31 cellular contexts compared by ENCODE assay signal in genomic region chr18:51907687-51908597, GRCh38.
A peak's percentile ranks its signal among the peaks of the same experiment; 100 is the strongest.
DNase-seq lines count a peak whose midpoint lies in the region; ATAC-seq, FAIRE-seq and TF ChIP-seq lines count a peak whose summit lies in the region.
"Had no signal": no experiment of that assay in that cellular context is flagged by ENCODE, and none has a peak within 500 bp of the region (broad histone marks: within the 10 kb centered on the region; RNA-seq: fewer than 3 reads in every experiment).

No MANE protein-coding gene starts in this region.

- WGBS in body of pancreas, 2 donors = 40 to 48% methylated on average over 7 of the region's 7 CpGs
- WGBS in pancreas, 2 donors = 38 to 48% methylated on average over 7 of the region's 7 CpGs

- FAIRE-seq in GM12892 (lab: Jason Lieb, UNC) = peak; percentile 24
- FAIRE-seq in pancreas (lab: Jason Lieb, UNC) = no peak
- FAIRE-seq: GM12878, K562 had no signal

- TF ChIP-seq POLR2A in GM12892 (IDR thresholded peaks at IDR 0.05; ENCODE audit: low read depth, low read length) (no peak), body of pancreas (IDR thresholded peaks at IDR 0.05) (no peak)

- intact Hi-C loops in body of pancreas (cut with DNase I) (no loop called here), pancreas (cut with DNase I) (no loop called here), upper lobe of right lung (cut with DNase I) (no loop called here)

- ATAC-seq in body of pancreas (peak; percentile 52), left lobe of liver (peak; percentile 93), pancreas (peak; percentile 47 to 87 (median 70)), GM19455 (IDR thresholded peaks at IDR 0.05; ENCODE audit: unreplicated experiment) (no peak), upper lobe of right lung (no peak)
- ATAC-seq: K562 had no signal

- no peaks in the 10 kb centered on the region for H3K4me1 ChIP-seq in body of pancreas
- peaks cover 0 to 14% (median 0%) of the 10 kb centered on the region in 3 donors for H3K4me1 ChIP-seq in pancreas
- no peaks in the 10 kb centered on the region for H3K4me1 ChIP-seq in right atrium auricular region
- H3K4me1 ChIP-seq in upper lobe of right lung = no peaks in the 10 kb centered on the region
- H3K4me1 ChIP-seq: BLaER1, Caco-2, SJSA1 had no signal

- no peaks in the 10 kb centered on the region for H3K9me3 ChIP-seq in body of pancreas
- no peaks in the 10 kb centered on the region for H3K9me3 ChIP-seq in pancreas
- no peaks in the 10 kb centered on the region for H3K9me3 ChIP-seq in right atrium auricular region
- no peaks in the 10 kb centered on the region for H3K9me3 ChIP-seq in upper lobe of right lung
- no peaks in the 10 kb centered on the region for H3K9me3 ChIP-seq in WERI-Rb-1 (ENCODE audit: severe bottlenecking)
- H3K9me3 ChIP-seq: BLaER1, Caco-2 had no signal

- no peaks in the 10 kb centered on the region for H3K36me3 ChIP-seq in body of pancreas (replicated peaks in 1 of 2; ENCODE audit: insufficient read depth in 1 of 2, low read depth in 2 of 2)
- no peaks in the 10 kb centered on the region for H3K36me3 ChIP-seq in pancreas
- H3K36me3 ChIP-seq in right atrium auricular region = no peaks in the 10 kb centered on the region
- H3K36me3 ChIP-seq in upper lobe of right lung = no peaks in the 10 kb centered on the region
- no peaks in the 10 kb centered on the region for H3K36me3 ChIP-seq in WERI-Rb-1
- H3K36me3 ChIP-seq: BLaER1, SJSA1 had no signal

- H3K27me3 ChIP-seq in body of pancreas = no peaks in the 10 kb centered on the region
- H3K27me3 ChIP-seq in pancreas = no peaks in the 10 kb centered on the region
- no peaks in the 10 kb centered on the region for H3K27me3 ChIP-seq in right atrium auricular region
- no peaks in the 10 kb centered on the region for H3K27me3 ChIP-seq in upper lobe of right lung
- H3K27me3 ChIP-seq in WERI-Rb-1 (ENCODE audit: insufficient read depth, low read depth, severe bottlenecking) = no peaks in the 10 kb centered on the region
- H3K27me3 ChIP-seq: BLaER1, SJSA1 had no signal

- no peak for DNase-seq in GM12892 (ENCODE audit: insufficient read length)
- peak in 3 of 4 donors; percentile 14 to 34 (median 16) for DNase-seq in body of pancreas
- DNase-seq in left lobe of liver (ENCODE audit: low spot score) = peak; percentile 73
- no peak for DNase-seq in pancreas
- no peak for DNase-seq in right atrium auricular region (ENCODE audit: low spot score)
- no peak for DNase-seq in upper lobe of right lung
- no peak for DNase-seq in WERI-Rb-1
- DNase-seq: 8988T; ACHN; Caco-2; CD4-positive, alpha-beta T cell; DMS79; EL; GDM1; GM23248; H7; Kasumi-1; NCI-H1092 treated with DMSO at 0.1 percent for 48 hours; NCI-H1436; NCI-H187; NCI-H2171 treated with DMSO at 0.1 percent for 48 hours; NCI-H345; NCI-H524 treated with DMSO at 0.1 percent for 48 hours; NCI-H774; Right ventricle myocardium superior; RPMI8226 had no signal

- TF ChIP-seq CTCF in body of pancreas (IDR thresholded peaks at IDR 0.05) (no peak), pancreas (IDR thresholded peaks at IDR 0.05) (no peak), right atrium auricular region (IDR thresholded peaks at IDR 0.05) (no peak), upper lobe of right lung (IDR thresholded peaks at IDR 0.05) (no peak), WERI-Rb-1 (IDR thresholded peaks at IDR 0.05; ENCODE audit: low read depth, low read length) (no peak)

- H3K27ac ChIP-seq in body of pancreas (no peak overlapping the region), pancreas (no peak overlapping the region), right atrium auricular region (no peak overlapping the region), upper lobe of right lung (no peak overlapping the region), WERI-Rb-1 (no peak overlapping the region)
- H3K27ac ChIP-seq: BLaER1, GM23248, SJSA1 had no signal

- H3K4me3 ChIP-seq in body of pancreas (no peak overlapping the region), pancreas (no peak overlapping the region), right atrium auricular region (no peak overlapping the region), upper lobe of right lung (no peak overlapping the region), WERI-Rb-1 (ENCODE audit: low read depth, low read length) (no peak overlapping the region)
- H3K4me3 ChIP-seq: BLaER1, GM12878, GM23248, K562, SJSA1 had no signal

Comparison
In these comparisons a context has a peak if more than half of its experiments do, and no peak if none do; other contexts are left out.
1. DNase-seq: peak in body of pancreas (3 of 4) and left lobe of liver (single experiment); none in GM12892 (single experiment), pancreas (0 of 6), right atrium auricular region (single experiment), upper lobe of right lung (single experiment) and WERI-Rb-1 (single experiment).
2. ATAC-seq: peak in body of pancreas (single experiment), left lobe of liver (single experiment) and pancreas (4 of 4); none in GM19455 (single experiment) and upper lobe of right lung (single experiment).